Comparison of ENCODE assay signal across 9 cellular contexts in the genomic region with DNA sequence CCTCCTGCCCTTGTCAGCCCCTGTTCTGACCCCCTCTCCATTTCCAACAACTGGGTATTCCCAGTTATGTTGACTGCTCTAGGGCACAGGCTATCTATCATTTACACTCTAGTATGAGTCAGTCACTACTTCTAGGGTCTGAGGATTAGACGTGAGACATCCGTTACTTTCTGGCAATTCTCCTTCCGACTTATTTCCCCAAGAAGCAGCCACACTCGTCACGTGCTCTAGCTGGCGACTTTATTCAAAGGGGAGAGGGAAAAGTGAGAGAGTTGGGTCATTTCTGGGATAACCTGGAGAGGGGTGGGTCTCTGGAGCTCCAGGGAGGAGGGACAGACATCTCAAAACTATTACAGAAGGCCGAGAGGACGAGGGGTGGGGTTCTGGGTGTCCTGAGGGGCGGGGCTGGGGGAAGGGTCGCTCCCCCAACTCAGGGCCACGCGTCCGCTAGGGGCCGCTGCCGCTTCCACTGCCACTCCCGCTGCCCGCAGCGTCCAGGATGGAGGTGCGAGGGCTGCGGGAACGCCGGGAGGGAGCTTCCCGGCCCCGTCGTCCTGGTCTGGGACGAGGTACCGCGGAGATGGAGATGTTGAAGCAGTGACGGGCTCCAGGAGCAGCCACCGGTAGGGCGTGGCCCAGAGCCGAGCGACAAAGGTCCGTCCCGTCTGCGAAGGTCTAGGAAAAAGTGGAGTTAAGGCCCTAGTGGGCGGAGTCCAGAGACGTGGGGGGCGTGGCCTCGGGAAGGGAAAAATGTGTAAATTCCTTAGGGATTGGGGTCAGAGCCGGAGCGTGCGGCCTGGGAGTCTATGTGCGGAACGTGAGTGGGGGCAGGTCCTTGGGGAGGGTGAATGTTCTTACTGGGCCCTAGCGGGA. TPM values are rescaled to one million over a fixed set of nuclear protein-coding genes. Genes with fewer than 3 reads are reported as not detected.
DNase-seq lines count a peak whose midpoint lies in the region; ATAC-seq and TF ChIP-seq lines count a peak whose summit lies in the region.
"Had no signal": no experiment of that assay in that cellular context is flagged by ENCODE, and none has a peak within 500 bp of the region (broad histone marks: within the 10 kb centered on the region; RNA-seq: fewer than 3 reads in every experiment).

No MANE protein-coding gene starts in this region.

- peak overlapping the region; percentile 76 for H3K4me3 Mint-ChIP-seq in GM23338
- peak overlapping the region; percentile 58 to 71 for H3K4me3 Mint-ChIP-seq in activated T-cell treated with anti-CD3 and anti-CD28 coated beads, Interleukin-2, amount 50 U/mL, for 72 hours
- no peak overlapping the region for H3K4me3 Mint-ChIP-seq in immature natural killer cell

- ATAC-seq in GM23338 (peak; percentile 85), left lung (peak; percentile 47)
- peak; percentile 65 to 73 for ATAC-seq in activated T-cell treated with anti-CD3 and anti-CD28 coated beads, Interleukin-2, amount 50 U/mL, for 72 hours (replicated peaks in 1 of 2)

- CTCF ChIA-PET in BJ (lab: Yijun Ruan, JAX) = interaction anchor here (0.7 to 6.0 kb wide), 7 partner anchors 19 to 65 kb away, joined by 3 to 28 read pairs (median 4); a partner anchor contains a TSS

- H2AFZ ChIP-seq in GM23338 = peak overlapping the region; percentile 91

- H3K4me1 ChIP-seq in GM23338 (ENCODE audit: insufficient read depth) (peaks cover 11% of the 10 kb centered on the region), left lung (peaks cover 0 to 9% of the 10 kb centered on the region in 2 donors)

- no peaks in the 10 kb centered on the region; the same call in 2 of the 3 replicates for H3K9me3 Mint-ChIP-seq in GM23338
- peaks cover 3% of the 10 kb centered on the region in 2 donors for H3K9me3 Mint-ChIP-seq in activated T-cell treated with anti-CD3 and anti-CD28 coated beads, Interleukin-2, amount 50 U/mL, for 72 hours
- no peaks in the 10 kb centered on the region for H3K9me3 Mint-ChIP-seq in immature natural killer cell

- intact Hi-C loops in left lung (cut with DNase I) = no loop called here

- no peak overlapping the region for H3K4me3 ChIP-seq in BJ (ENCODE audit: low read depth, low read length)
- peak overlapping the region; percentile 58 for H3K4me3 ChIP-seq in GM23338
- no peak overlapping the region for H3K4me3 ChIP-seq in left lung
- no peak overlapping the region for H3K4me3 ChIP-seq in WERI-Rb-1 (ENCODE audit: low read depth, low read length)

- H3K36me3 ChIP-seq in BJ (ENCODE audit: control insufficient read depth, insufficient read depth, low read length) = no peaks in the 10 kb centered on the region
- no peaks in the 10 kb centered on the region for H3K36me3 ChIP-seq in GM23338 (ENCODE audit: insufficient read depth)
- no peaks in the 10 kb centered on the region for H3K36me3 ChIP-seq in left lung
- H3K36me3 ChIP-seq in WERI-Rb-1 = peaks cover 10% of the 10 kb centered on the region

- H3K4me2 ChIP-seq in GM23338 = peak overlapping the region; percentile 70

- peaks cover 18% of the 10 kb centered on the region; the same call in 2 of the 3 replicates for H3K4me1 Mint-ChIP-seq in GM23338
- H3K4me1 Mint-ChIP-seq in activated T-cell treated with anti-CD3 and anti-CD28 coated beads, Interleukin-2, amount 50 U/mL, for 72 hours (ENCODE audit: low read depth) = peaks cover 13% of the 10 kb centered on the region
- H3K4me1 Mint-ChIP-seq in immature natural killer cell = peaks cover 4 to 7% of the 10 kb centered on the region in 2 donors

- TF ChIP-seq CTCF in BJ (IDR thresholded peaks at IDR 0.05; ENCODE audit: insufficient read depth, low read depth, low read length) (peak; percentile 47), GM23338 (conservative IDR thresholded peaks at IDR 0.05; ENCODE audit: low read depth in 2 of 2) (peak; percentile 81 to 89), left lung (IDR thresholded peaks at IDR 0.05) (peak in 1 of 2 donors; percentile 28), WERI-Rb-1 (IDR thresholded peaks at IDR 0.05; ENCODE audit: low read depth, low read length) (no peak)

- H4K20me1 ChIP-seq in GM23338 (replicated peaks; ENCODE audit: insufficient read depth) = no peaks in the 10 kb centered on the region

- POLR2A ChIA-PET in BJ (lab: Charles Lee) = interaction anchor here (0.6 kb wide), 1 partner anchor 10 kb away, joined by 5 read pairs; no protein-coding TSS in a partner anchor

- no peaks in the 10 kb centered on the region for H3K36me3 Mint-ChIP-seq in GM23338 (ENCODE audit: low read depth)
- peaks cover 0 to 3% of the 10 kb centered on the region in 2 donors for H3K36me3 Mint-ChIP-seq in activated T-cell treated with anti-CD3 and anti-CD28 coated beads, Interleukin-2, amount 50 U/mL, for 72 hours (ENCODE audit: insufficient read depth in 2 of 2)
- no peaks in the 10 kb centered on the region for H3K36me3 Mint-ChIP-seq in immature natural killer cell

- H3K9me2 ChIP-seq in GM23338 (ENCODE audit: insufficient read depth) = no peaks in the 10 kb centered on the region

- no peak for DNase-seq in BJ (ENCODE audit: low read depth)
- DNase-seq in GM23338 (ENCODE audit: low spot score) = peak; percentile 96
- peak; percentile 52 to 59 for DNase-seq in activated T-cell treated with anti-CD3 and anti-CD28 coated beads, Interleukin-2, amount 50 U/mL, for 72 hours
- DNase-seq in left lung = no peak
- DNase-seq in immature natural killer cell = no peak
- no peak for DNase-seq in WERI-Rb-1
- no peak for DNase-seq in NCI-H446 treated with DMSO at 0.1 percent for 48 hours (lab: John Stamatoyannopoulos, UW)
- no peak for DNase-seq in NCI-H187 (lab: John Stamatoyannopoulos, UW)

- peak overlapping the region; percentile 91 for H3K27ac Mint-ChIP-seq in GM23338
- no peak overlapping the region for H3K27ac Mint-ChIP-seq in activated T-cell treated with anti-CD3 and anti-CD28 coated beads, Interleukin-2, amount 50 U/mL, for 72 hours
- no peak overlapping the region for H3K27ac Mint-ChIP-seq in immature natural killer cell

- H3K9me3 ChIP-seq in left lung (peaks cover 0 to 3% of the 10 kb centered on the region in 2 donors), WERI-Rb-1 (ENCODE audit: severe bottlenecking) (no peaks in the 10 kb centered on the region)

- H3K27me3 Mint-ChIP-seq in GM23338 (ENCODE audit: insufficient read depth, low read depth, poor library complexity) (peaks cover 14% of the 10 kb centered on the region), immature natural killer cell (ENCODE audit: low read depth in 3 of 3) (peaks cover 18 to 28% (median 18%) of the 10 kb centered on the region in 3 donors)
- peaks cover 50% of the 10 kb centered on the region for H3K27me3 Mint-ChIP-seq in activated T-cell treated with anti-CD3 and anti-CD28 coated beads, Interleukin-2, amount 50 U/mL, for 72 hours (ENCODE audit: low read depth)

- no peaks in the 10 kb centered on the region for H3K79me2 ChIP-seq in GM23338 (replicated peaks; ENCODE audit: insufficient read depth)

- peak overlapping the region; percentile 84 for H3K27ac ChIP-seq in GM23338 (ENCODE audit: low read depth)
- no peak overlapping the region for H3K27ac ChIP-seq in left lung
- no peak overlapping the region for H3K27ac ChIP-seq in WERI-Rb-1

- H3K27me3 ChIP-seq in BJ (ENCODE audit: control insufficient read depth, insufficient read depth, low read length) (no peaks in the 10 kb centered on the region), GM23338 (ENCODE audit: insufficient read depth) (no peaks in the 10 kb centered on the region), left lung (peaks cover 5 to 78% of the 10 kb centered on the region in 2 donors), WERI-Rb-1 (ENCODE audit: insufficient read depth, low read depth, severe bottlenecking) (no peaks in the 10 kb centered on the region)

- peaks cover 17% of the 10 kb centered on the region; the same call in 1 of the 2 replicates for H3F3A ChIP-seq in GM23338 (replicated peaks; ENCODE audit: low read depth)

TF ChIP-seq in GM23338, 12 proteins besides CTCF, POLR2A, EP300 and RAD21 (continues in another document):
- TF ChIP-seq POLR2AphosphoS5 (IDR thresholded peaks at IDR 0.05; ENCODE audit: low read depth) (peak; percentile 62), CREB1 (CRISPR knock-in tag; IDR thresholded peaks at IDR 0.05; ENCODE audit: low read depth) (peak; percentile 50)

RNA-seq across cellular contexts. Expression of a gene that starts 8.9 kb away (rescaled TPM):
- polyA plus RNA-seq in BJ (2011; rRNA removed) (0.31 TPM in 1 of 2 replicates, not detected in the other), GM23338 (2016; fragmentation: Nextera tagmentation; extraction: Ambion mirVana) (4.4 and 4.6 TPM in 2 replicates), immature natural killer cell (not detected)
- not detected in 2 replicates for polyA minus RNA-seq in BJ (2011; rRNA and poly(A)+ RNA removed)
- 3.3 and 4.1 TPM in 2 replicates for total RNA-seq in GM23338 (2014; rRNA removed; shearing (Covaris generic))
- total RNA-seq in activated T-cell treated with anti-CD3 and anti-CD28 coated beads, Interleukin-2, amount 50 U/mL, for 72 hours = not detected
- total RNA-seq in left lung = not detected
- total RNA-seq: lung microvascular endothelial cell had no signal

RNA-seq across cellular contexts. Expression of a gene that starts 12.8 kb away (rescaled TPM):
- 0.25 TPM in 1 of 2 replicates, not detected in the other for polyA plus RNA-seq in BJ (2011; rRNA removed)
- polyA minus RNA-seq in BJ (2011; rRNA and poly(A)+ RNA removed) = not detected in 2 replicates
- total RNA-seq in GM23338 (2014; rRNA removed; shearing (Covaris generic)) = 13.4 and 19.9 TPM in 2 replicates
- polyA plus RNA-seq in GM23338 (2016; fragmentation: Nextera tagmentation; extraction: Ambion mirVana) = 8.9 and 13.9 TPM in 2 replicates
- total RNA-seq in activated T-cell treated with anti-CD3 and anti-CD28 coated beads, Interleukin-2, amount 50 U/mL, for 72 hours = 1 to 10 TPM; 5.8 to 6.0 TPM
- under 1 TPM; 0.15 to 0.29 TPM for total RNA-seq in left lung
- polyA plus RNA-seq in immature natural killer cell = under 1 TPM in 2 of 3 donors, not detected in 1; 0.28 TPM

RNA-seq across cellular contexts. Expression of a gene that starts 19.1 kb away (rescaled TPM):
- polyA plus RNA-seq in BJ (2011; rRNA removed) (19.9 and 30.3 TPM in 2 replicates), GM23338 (2016; fragmentation: Nextera tagmentation; extraction: Ambion mirVana) (39.4 and 40.5 TPM in 2 replicates), immature natural killer cell (10 to 100 TPM; 27.7 to 45.4 (median 37.5) TPM)
- polyA minus RNA-seq in BJ (2011; rRNA and poly(A)+ RNA removed) = 12.1 and 15.4 TPM in 2 replicates
- total RNA-seq in GM23338 (2014; rRNA removed; shearing (Covaris generic)) = 62.6 and 68.2 TPM in 2 replicates
- total RNA-seq in activated T-cell treated with anti-CD3 and anti-CD28 coated beads, Interleukin-2, amount 50 U/mL, for 72 hours = 10 to 100 TPM; 29.6 to 31.1 TPM
- 10 to 100 TPM; 10.9 to 16.6 TPM for total RNA-seq in left lung

RNA-seq across cellular contexts. Expression of a gene that starts 23.6 kb away (rescaled TPM):
- polyA plus RNA-seq in BJ (2011; rRNA removed) = 0.75 and 2.6 TPM in 2 replicates
- 4.6 and 5.3 TPM in 2 replicates for polyA minus RNA-seq in BJ (2011; rRNA and poly(A)+ RNA removed)
- 0.38 TPM in 1 of 2 replicates, not detected in the other for total RNA-seq in GM23338 (2014; rRNA removed; shearing (Covaris generic))
- 38.5 and 42.2 TPM in 2 replicates for polyA plus RNA-seq in GM23338 (2016; fragmentation: Nextera tagmentation; extraction: Ambion mirVana)
- 10 to 100 TPM; 23.7 to 27.1 TPM for total RNA-seq in activated T-cell treated with anti-CD3 and anti-CD28 coated beads, Interleukin-2, amount 50 U/mL, for 72 hours
- 1 to 10 TPM; 6.6 to 9.0 TPM for total RNA-seq in left lung
- 10 to 100 TPM in 1 of 3 donors, 1 to 10 TPM in 2; 3.0 to 11.0 (median 4.5) TPM for polyA plus RNA-seq in immature natural killer cell

RNA-seq across cellular contexts. Expression of a gene that starts 23.9 kb away (rescaled TPM):
- polyA plus RNA-seq in BJ (2011; rRNA removed) = 165 and 267 TPM in 2 replicates
- polyA minus RNA-seq in BJ (2011; rRNA and poly(A)+ RNA removed) = 134 and 154 TPM in 2 replicates
- 465 and 486 TPM in 2 replicates for total RNA-seq in GM23338 (2014; rRNA removed; shearing (Covaris generic))
- 314 and 346 TPM in 2 replicates for polyA plus RNA-seq in GM23338 (2016; fragmentation: Nextera tagmentation; extraction: Ambion mirVana)
- 100 to 1,000 TPM; 202 to 223 TPM for total RNA-seq in activated T-cell treated with anti-CD3 and anti-CD28 coated beads, Interleukin-2, amount 50 U/mL, for 72 hours
- 100 to 1,000 TPM; 186 to 217 TPM for total RNA-seq in left lung
- polyA plus RNA-seq in immature natural killer cell = 100 to 1,000 TPM; 157 to 165 (median 159) TPM

Comparison
In these comparisons a context has a peak if more than half of its experiments do, and no peak if none do; other contexts are left out.
1. DNase-seq: peak in GM23338 (single experiment) and activated T-cell treated with anti-CD3 and anti-CD28 coated beads, Interleukin-2, amount 50 U/mL, for 72 hours (2 of 2); none in BJ (single experiment), left lung (0 of 2), immature natural killer cell (0 of 3), WERI-Rb-1 (single experiment), NCI-H446 treated with DMSO at 0.1 percent for 48 hours (single experiment) and NCI-H187 (0 of 2).
2. H3K4me3 Mint-ChIP-seq: peak in GM23338 (single experiment) and activated T-cell treated with anti-CD3 and anti-CD28 coated beads, Interleukin-2, amount 50 U/mL, for 72 hours (2 of 2); none in immature natural killer cell (0 of 5).
3. RNA of a gene that starts 12.8 kb away (total RNA-seq): 13.4 to 19.9 TPM in GM23338 and 5.8 to 6.0 TPM in activated T-cell treated with anti-CD3 and anti-CD28 coated beads, Interleukin-2, amount 50 U/mL, for 72 hours; 0.15 to 0.29 TPM in left lung; every median in the first group is over 4 times any median in the second.
4. Peak in every context shown above with its lines, with median percentiles within 50 percentile points of each other: ATAC-seq.